In genomic region chr2:33597026-33597425, GRCh38 we compare ENCODE assay signal across 13 cellular contexts. TPM values are rescaled to one million over a fixed set of nuclear protein-coding genes. Genes with fewer than 3 reads are reported as not detected.
A peak's percentile ranks its signal among the peaks of the same experiment; 100 is the strongest.
DNase-seq lines count a peak whose midpoint lies in the region; ATAC-seq, FAIRE-seq and TF ChIP-seq lines count a peak whose summit lies in the region.
"Had no signal": no experiment of that assay in that cellular context is flagged by ENCODE, and none has a peak within 500 bp of the region (broad histone marks: within the 10 kb centered on the region; RNA-seq: fewer than 3 reads in every experiment).

No MANE protein-coding gene starts in this region.

- no peaks in the 10 kb centered on the region for H3K27me3 Mint-ChIP-seq in activated CD8-positive, alpha-beta T cell treated with anti-CD3 and anti-CD28 coated beads, Interleukin-2, amount 10 ng/mL, durations not matched to agents 7 days and 5 days (ENCODE audit: low read depth)
- no peaks in the 10 kb centered on the region for H3K27me3 Mint-ChIP-seq in stimulated activated memory B cell treated with anti-CD40 and anti-IgM and Interleukin-4, amounts not matched to agents 10 μg/mL and 1 μg/mL and 100 μg/mL, for 72 hours

- H3K36me3 Mint-ChIP-seq in activated CD8-positive, alpha-beta T cell treated with anti-CD3 and anti-CD28 coated beads, Interleukin-2, amount 10 ng/mL, durations not matched to agents 7 days and 5 days (ENCODE audit: low read depth), result peaks cover 23% of the 10 kb centered on the region
- H3K36me3 Mint-ChIP-seq in stimulated activated memory B cell treated with anti-CD40 and anti-IgM and Interleukin-4, amounts not matched to agents 10 μg/mL and 1 μg/mL and 100 μg/mL, for 72 hours, result peaks cover 22% of the 10 kb centered on the region

- H3K27me3 ChIP-seq in ACC112 (ENCODE audit: insufficient read depth, low read length), result no peaks in the 10 kb centered on the region

- H3K4me3 ChIP-seq in ACC112 (ENCODE audit: low read depth, low read length) (peak overlapping the region; percentile 89), GM12865 (ENCODE audit: low read depth, low read length) (peak overlapping the region; percentile 68), kidney (ENCODE audit: low read length in 2 of 2) (peak overlapping the region; percentile 36 to 98)

- ATAC-seq in activated CD8-positive, alpha-beta T cell treated with anti-CD3 and anti-CD28 coated beads, Interleukin-2, amount 10 ng/mL, durations not matched to agents 7 days and 5 days, result no peak
- ATAC-seq in stimulated activated memory B cell treated with anti-CD40 and anti-IgM and Interleukin-4, amounts not matched to agents 10 μg/mL and 1 μg/mL and 100 μg/mL, for 72 hours, result no peak
- ATAC-seq: CD8-positive, alpha-beta T cell had no signal

- no peaks in the 10 kb centered on the region for H3K9me3 Mint-ChIP-seq in activated CD8-positive, alpha-beta T cell treated with anti-CD3 and anti-CD28 coated beads, Interleukin-2, amount 10 ng/mL, durations not matched to agents 7 days and 5 days (ENCODE audit: insufficient read depth)
- H3K9me3 Mint-ChIP-seq in stimulated activated memory B cell treated with anti-CD40 and anti-IgM and Interleukin-4, amounts not matched to agents 10 μg/mL and 1 μg/mL and 100 μg/mL, for 72 hours, result no peaks in the 10 kb centered on the region
- H3K9me3 Mint-ChIP-seq: CD8-positive, alpha-beta T cell had no signal

- peak overlapping the region; percentile 7 for H3K4me3 Mint-ChIP-seq in activated CD8-positive, alpha-beta T cell treated with anti-CD3 and anti-CD28 coated beads, Interleukin-2, amount 10 ng/mL, durations not matched to agents 7 days and 5 days
- no peak overlapping the region for H3K4me3 Mint-ChIP-seq in stimulated activated memory B cell treated with anti-CD40 and anti-IgM and Interleukin-4, amounts not matched to agents 10 μg/mL and 1 μg/mL and 100 μg/mL, for 72 hours

- peaks cover 22% of the 10 kb centered on the region for H3K4me1 Mint-ChIP-seq in activated CD8-positive, alpha-beta T cell treated with anti-CD3 and anti-CD28 coated beads, Interleukin-2, amount 10 ng/mL, durations not matched to agents 7 days and 5 days (ENCODE audit: low read depth)
- H3K4me1 Mint-ChIP-seq in stimulated activated memory B cell treated with anti-CD40 and anti-IgM and Interleukin-4, amounts not matched to agents 10 μg/mL and 1 μg/mL and 100 μg/mL, for 72 hours, result peaks cover 18% of the 10 kb centered on the region

- peak overlapping the region in 1 of 2 donors; percentile 94 for H3K9ac ChIP-seq in kidney (ENCODE audit: low read length in 2 of 2)

- TF ChIP-seq CTCF in GM12865 (IDR thresholded peaks at IDR 0.05; ENCODE audit: insufficient read depth, low read depth, low read length, missing control alignments), result no peak
- no peak for TF ChIP-seq CTCF in kidney (IDR thresholded peaks at IDR 0.05; ENCODE audit: borderline replicate concordance, extremely low read depth, insufficient read depth)

- H3K4me1 ChIP-seq in ACC112 (ENCODE audit: control insufficient read depth, insufficient read depth, low read length, unreplicated experiment), result peaks cover 12% of the 10 kb centered on the region
- H3K4me1 ChIP-seq in kidney (ENCODE audit: control insufficient read depth in 1 of 2, insufficient read depth in 1 of 2, low read depth in 1 of 2, low read length in 2 of 2), result peaks cover 0 to 7% of the 10 kb centered on the region in 2 donors

- no peak for DNase-seq in GM12865 (ENCODE audit: low read depth)
- no peak for DNase-seq in activated CD8-positive, alpha-beta T cell treated with anti-CD3 and anti-CD28 coated beads, Interleukin-2, amount 10 ng/mL, durations not matched to agents 7 days and 5 days
- no peak for DNase-seq in kidney
- DNase-seq in NCI-H2227 (lab: John Stamatoyannopoulos, UW; ENCODE audit: unreplicated experiment), result no peak
- DNase-seq in amniotic stem cell (lab: John Stamatoyannopoulos, UW), result no peak
- no peak for DNase-seq in GM03348 (ENCODE audit: low spot score)
- DNase-seq: aorta; CD8-positive, alpha-beta T cell; GDM1; NCI-H2227 treated with DMSO at 0.1 percent for 48 hours; occipital lobe had no signal

- H3K27ac Mint-ChIP-seq in activated CD8-positive, alpha-beta T cell treated with anti-CD3 and anti-CD28 coated beads, Interleukin-2, amount 10 ng/mL, durations not matched to agents 7 days and 5 days, result no peak overlapping the region
- H3K27ac Mint-ChIP-seq in stimulated activated memory B cell treated with anti-CD40 and anti-IgM and Interleukin-4, amounts not matched to agents 10 μg/mL and 1 μg/mL and 100 μg/mL, for 72 hours, result no peak overlapping the region

- H3K79me2 ChIP-seq in ACC112 (ENCODE audit: control insufficient read depth, insufficient read depth, low read length, unreplicated experiment), result peaks cover 57% of the 10 kb centered on the region

- H2AFZ ChIP-seq in ACC112 (ENCODE audit: low read length, unreplicated experiment), result no peak overlapping the region

- peaks cover 5% of the 10 kb centered on the region; the same call in 1 of the 2 replicates for H3K36me3 ChIP-seq in ACC112 (ENCODE audit: insufficient read depth, low read length)
- H3K36me3 ChIP-seq in kidney (ENCODE audit: control insufficient read depth in 1 of 2, insufficient read depth in 2 of 2, low read length in 2 of 2), result peaks cover 12 to 20% of the 10 kb centered on the region in 2 donors

- CTCF ChIA-PET in activated CD8-positive, alpha-beta T cell treated with anti-CD3 and anti-CD28 coated beads, Interleukin-2, amount 10 ng/mL, durations not matched to agents 7 days and 5 days (lab: Charles Lee), result interaction anchor here (3.8 kb wide), 1 partner anchor 14 kb away, joined by 26 read pairs; no protein-coding TSS in a partner anchor

- H3K27ac ChIP-seq in ACC112 (ENCODE audit: low read depth, low read length) (no peak overlapping the region), kidney (ENCODE audit: low read depth in 2 of 2, low read length in 2 of 2) (no peak overlapping the region)

- no peak for FAIRE-seq in kidney (lab: Jason Lieb, UNC)

- intact Hi-C loops in kidney (cut with DNase I), result no loop called here

- no peaks in the 10 kb centered on the region for H3K9me3 ChIP-seq in kidney (ENCODE audit: control insufficient read depth in 1 of 2, low read length in 2 of 2)

- POLR2A ChIA-PET in activated CD8-positive, alpha-beta T cell treated with anti-CD3 and anti-CD28 coated beads, Interleukin-2, amount 10 ng/mL, durations not matched to agents 7 days and 5 days (lab: Charles Lee), result no interaction called here

RNA-seq across cellular contexts. Expression of gene FAM98A, which starts 2.1 kb away (rescaled TPM):
- 10 to 100 TPM; 33.4 to 33.9 TPM for total RNA-seq in activated CD8-positive, alpha-beta T cell treated with anti-CD3 and anti-CD28 coated beads, Interleukin-2, amount 10 ng/mL, durations not matched to agents 7 days and 5 days
- total RNA-seq in kidney, result 41.2 TPM
- 31.3 TPM for polyA plus RNA-seq in kidney (ENCODE audit: insufficient read depth, low read depth, low replicate concordance)
